In genomic region chr9:71768388-71769174, GRCh38 we compare ENCODE assay signal across 1 cellular context.
A peak's percentile ranks its signal among the peaks of the same experiment; 100 is the strongest.
TF ChIP-seq lines count a peak whose summit lies in the region.

CEMIP2 (minus strand) TSS chr9:71768513; CDS start chr9:71750373, 18,140 bp downstream.

TF ChIP-seq in GM12878, 131 proteins besides CTCF, POLR2A, EP300 and RAD21 (continued from another document):
- TF ChIP-seq, protein P1, sequence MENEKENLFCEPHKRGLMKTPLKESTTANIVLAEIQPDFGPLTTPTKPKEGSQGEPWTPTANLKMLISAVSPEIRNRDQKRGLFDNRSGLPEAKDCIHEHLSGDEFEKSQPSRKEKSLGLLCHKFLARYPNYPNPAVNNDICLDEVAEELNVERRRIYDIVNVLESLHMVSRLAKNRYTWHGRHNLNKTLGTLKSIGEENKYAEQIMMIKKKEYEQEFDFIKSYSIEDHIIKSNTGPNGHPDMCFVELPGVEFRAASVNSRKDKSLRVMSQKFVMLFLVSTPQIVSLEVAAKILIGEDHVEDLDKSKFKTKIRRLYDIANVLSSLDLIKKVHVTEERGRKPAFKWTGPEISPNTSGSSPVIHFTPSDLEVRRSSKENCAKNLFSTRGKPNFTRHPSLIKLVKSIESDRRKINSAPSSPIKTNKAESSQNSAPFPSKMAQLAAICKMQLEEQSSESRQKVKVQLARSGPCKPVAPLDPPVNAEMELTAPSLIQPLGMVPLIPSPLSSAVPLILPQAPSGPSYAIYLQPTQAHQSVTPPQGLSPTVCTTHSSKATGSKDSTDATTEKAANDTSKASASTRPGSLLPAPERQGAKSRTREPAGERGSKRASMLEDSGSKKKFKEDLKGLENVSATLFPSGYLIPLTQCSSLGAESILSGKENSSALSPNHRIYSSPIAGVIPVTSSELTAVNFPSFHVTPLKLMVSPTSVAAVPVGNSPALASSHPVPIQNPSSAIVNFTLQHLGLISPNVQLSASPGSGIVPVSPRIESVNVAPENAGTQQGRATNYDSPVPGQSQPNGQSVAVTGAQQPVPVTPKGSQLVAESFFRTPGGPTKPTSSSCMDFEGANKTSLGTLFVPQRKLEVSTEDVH (IDR thresholded peaks at IDR 0.05; ENCODE audit: low read depth, partially characterized antibody), result no peak
- TF ChIP-seq BACH1 (IDR thresholded peaks at IDR 0.05; ENCODE audit: borderline replicate concordance) (0 out of 2 replicates have a peak, but pooled peaks have one; percentile 22), IKZF2 (IDR thresholded peaks at IDR 0.05) (peak in 1 of 2 experiments; percentile 24; a peak in 1 of 4 replicates), TCF12 (IDR thresholded peaks at IDR 0.05; ENCODE audit: low read depth, low read length) (peak; percentile 21; the same call in 1 of the 2 replicates), PKNOX1 (IDR thresholded peaks at IDR 0.05) (peak; percentile 45), GATAD2B (conservative IDR thresholded peaks at IDR 0.05; ENCODE audit: low read depth) (0 out of 2 replicates have a peak, but pooled peaks have one; percentile 22), ATF7 (IDR thresholded peaks at IDR 0.05; ENCODE audit: low read depth) (no peak), LARP7 (IDR thresholded peaks at IDR 0.05) (0 out of 2 replicates have a peak, but pooled peaks have one; percentile 50), SPI1 (IDR thresholded peaks at IDR 0.05; ENCODE audit: borderline replicate concordance, insufficient read depth, low read depth, low read length) (0 out of 2 replicates have a peak, but pooled peaks have one; percentile 12)
- TF ChIP-seq, protein P2, sequence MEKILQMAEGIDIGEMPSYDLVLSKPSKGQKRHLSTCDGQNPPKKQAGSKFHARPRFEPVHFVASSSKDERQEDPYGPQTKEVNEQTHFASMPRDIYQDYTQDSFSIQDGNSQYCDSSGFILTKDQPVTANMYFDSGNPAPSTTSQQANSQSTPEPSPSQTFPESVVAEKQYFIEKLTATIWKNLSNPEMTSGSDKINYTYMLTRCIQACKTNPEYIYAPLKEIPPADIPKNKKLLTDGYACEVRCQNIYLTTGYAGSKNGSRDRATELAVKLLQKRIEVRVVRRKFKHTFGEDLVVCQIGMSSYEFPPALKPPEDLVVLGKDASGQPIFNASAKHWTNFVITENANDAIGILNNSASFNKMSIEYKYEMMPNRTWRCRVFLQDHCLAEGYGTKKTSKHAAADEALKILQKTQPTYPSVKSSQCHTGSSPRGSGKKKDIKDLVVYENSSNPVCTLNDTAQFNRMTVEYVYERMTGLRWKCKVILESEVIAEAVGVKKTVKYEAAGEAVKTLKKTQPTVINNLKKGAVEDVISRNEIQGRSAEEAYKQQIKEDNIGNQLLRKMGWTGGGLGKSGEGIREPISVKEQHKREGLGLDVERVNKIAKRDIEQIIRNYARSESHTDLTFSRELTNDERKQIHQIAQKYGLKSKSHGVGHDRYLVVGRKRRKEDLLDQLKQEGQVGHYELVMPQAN (conservative IDR thresholded peaks at IDR 0.05), result peak; percentile 26; the same call in 1 of the 2 replicates
